In genomic region chr15:58492661-58493397, GRCh38 we compare ENCODE assay signal across 1 cellular context.
TF ChIP-seq lines count a peak whose summit lies in the region.

No MANE protein-coding gene starts in this region.

TF ChIP-seq in H1, 55 proteins besides CTCF, POLR2A, EP300 and RAD21:
- peak; percentile 93 for TF ChIP-seq MAFK (IDR thresholded peaks at IDR 0.05; ENCODE audit: low read depth, low read length)
- no peak for TF ChIP-seq TEAD4 (IDR thresholded peaks at IDR 0.05; ENCODE audit: low read depth, low read length)
- TF ChIP-seq EZH2 (IDR thresholded peaks at IDR 0.05; ENCODE audit: low read depth, low read length, severe bottlenecking), result no peak
- peak; percentile 87 for TF ChIP-seq BACH1 (IDR thresholded peaks at IDR 0.05; ENCODE audit: low read length)
